Comparison of ENCODE assay signal across 8 cellular contexts in the genomic region with DNA sequence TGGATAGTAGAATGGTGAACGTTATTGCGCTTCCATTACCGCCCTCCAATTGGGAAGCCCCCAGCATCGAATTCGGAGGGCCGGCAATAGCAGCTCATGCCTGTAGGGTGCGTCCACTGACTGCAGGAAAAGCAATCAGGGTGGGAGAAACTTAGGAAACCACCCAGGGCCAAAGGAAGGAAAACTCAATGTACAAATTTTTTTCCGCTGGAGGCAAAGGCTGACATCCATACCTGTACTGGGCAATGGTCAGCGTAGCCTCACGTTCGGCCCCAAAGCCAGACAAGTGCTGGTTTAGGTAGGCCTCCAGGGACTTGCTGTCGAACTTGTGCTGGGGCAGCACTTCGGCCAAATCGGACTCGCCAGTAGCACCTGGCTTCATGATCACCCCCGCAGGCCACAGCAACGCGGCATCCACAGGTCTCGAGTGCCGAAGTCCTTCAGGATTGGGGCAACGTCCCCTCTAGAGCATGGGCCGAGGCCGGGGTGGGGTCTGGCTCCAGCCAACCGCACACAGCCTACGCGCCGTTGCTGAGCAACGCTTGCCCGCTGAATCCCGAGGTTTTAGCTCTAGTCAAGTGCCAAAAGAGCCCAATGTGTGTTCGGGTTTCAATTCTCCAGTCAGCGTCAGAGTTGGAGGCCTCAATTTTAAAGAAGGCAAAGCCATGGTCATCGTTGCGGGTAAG. TPM values are rescaled to one million over a fixed set of nuclear protein-coding genes. Genes with fewer than 3 reads are reported as not detected.
DNase-seq lines count a peak whose midpoint lies in the region; ATAC-seq, FAIRE-seq and TF ChIP-seq lines count a peak whose summit lies in the region.

Gene ACAD11 (minus strand): TSS at position 440 of the 686 bp plus-strand sequence. CDS start 58 bp downstream, at position 382.

- H2BK120ac ChIP-seq in H1 (replicated peaks; ENCODE audit: low read depth, low read length): no peak within 1 kb of the TSS

- peak within 1 kb of the TSS; percentile 50 for H2BK5ac ChIP-seq in H1 (ENCODE audit: low read depth, low read length)

- H3K14ac ChIP-seq in H1 (ENCODE audit: insufficient read length): no peak within 1 kb of the TSS

- H3K9me3 Mint-ChIP-seq in CD4-positive, CD25-positive, alpha-beta regulatory T cell: no peaks in the 10 kb centered on the region
- H3K9me3 Mint-ChIP-seq in activated CD4-positive, alpha-beta T cell treated with anti-CD3 and anti-CD28 coated beads, Interleukin-2, amount 10 ng/mL, durations not matched to agents 24 days and 14 days: no peaks in the 10 kb centered on the region

- TF ChIP-seq POLR2A in H1 (IDR thresholded peaks at IDR 0.05; ENCODE audit: control extremely low read depth in 1 of 2, low read depth in 2 of 2, low read length in 2 of 2): no peak

- no peaks in the 10 kb centered on the region for H3K36me3 ChIP-seq in CD4-positive, CD25-positive, alpha-beta regulatory T cell (ENCODE audit: control insufficient read depth, insufficient read depth, low read length)
- H3K36me3 ChIP-seq in H1 (ENCODE audit: control insufficient read depth in 2 of 4, insufficient read depth in 4 of 4, low read length in 3 of 4): no peaks in the 10 kb centered on the region

- H3K79me1 ChIP-seq in H1 (ENCODE audit: low read depth, low read length): no peaks in the 10 kb centered on the region

- peak; percentile 20 to 26 for ATAC-seq in CD4-positive, CD25-positive, alpha-beta regulatory T cell (ENCODE audit: low read depth in 2 of 2)
- ATAC-seq in GM19023 (IDR thresholded peaks at IDR 0.05; ENCODE audit: unreplicated experiment): peak; percentile 57
- ATAC-seq in HG03159 (IDR thresholded peaks at IDR 0.05; ENCODE audit: unreplicated experiment): peak; percentile 57

- POLR2A ChIA-PET in H1 (lab: Charles Lee; ENCODE audit: partially characterized antibody): interaction anchor here (0.6 to 1.0 kb wide), 3 partner anchors 11 to 22 kb away, joined by 3 to 4 read pairs (median 3); no protein-coding TSS in a partner anchor

- no peaks in the 10 kb centered on the region for H3K9me3 ChIP-seq in CD4-positive, CD25-positive, alpha-beta regulatory T cell (ENCODE audit: control insufficient read depth in 2 of 2, low read length in 2 of 2)
- H3K9me3 ChIP-seq in H1 (ENCODE audit: insufficient read depth in 2 of 2, low read depth in 1 of 2, low read length in 1 of 2): no peaks in the 10 kb centered on the region

- H3K23me2 ChIP-seq in H1 (ENCODE audit: low read depth, low read length): peaks cover 11% of the 10 kb centered on the region

- peak; percentile 50 for FAIRE-seq in H1 (lab: Jason Lieb, UNC)

- intact Hi-C loops in activated CD4-positive, alpha-beta T cell treated with anti-CD3 and anti-CD28 coated beads, Interleukin-2, amount 10 ng/mL, durations not matched to agents 24 days and 14 days (cut with micrococcal nuclease): loop anchor here (1.0 to 10.0 kb wide), 4 partner anchors 63 to 1635 kb away; partner anchors contain the start of genes ASTE1, DNAJC13, NEK11 and NPHP3

- peak within 1 kb of the TSS; percentile 1; the same call in 1 of the 2 replicates for H2BK15ac ChIP-seq in H1 (ENCODE audit: low read length)

- H2BK12ac ChIP-seq in H1 (ENCODE audit: low read depth, low read length): no peak within 1 kb of the TSS

- TF ChIP-seq CTCF in H1 (IDR thresholded peaks at IDR 0.05; ENCODE audit: control extremely low read depth in 1 of 3, insufficient read depth in 1 of 3, low read depth in 1 of 3, low read length in 3 of 3): peak; percentile 32 to 59 (median 59); a peak in 3 of 4 replicates

- H4K5ac ChIP-seq in H1 (ENCODE audit: insufficient read length, low read depth, low read length): peak within 1 kb of the TSS; percentile 65

- peaks cover 38% of the 10 kb centered on the region for H3K4me1 ChIP-seq in CD4-positive, CD25-positive, alpha-beta regulatory T cell (ENCODE audit: control insufficient read depth, insufficient read depth, low read length, poor library complexity, severe bottlenecking)
- no peaks in the 10 kb centered on the region; a peak in 1 of 7 replicates for H3K4me1 ChIP-seq in H1 (replicated peaks in 1 of 4; ENCODE audit: control insufficient read depth in 3 of 4, insufficient read depth in 4 of 4, low read length in 3 of 4)

- H3K4me3 ChIP-seq in CD4-positive, CD25-positive, alpha-beta regulatory T cell (ENCODE audit: low read depth, low read length): peak within 1 kb of the TSS; percentile 96
- H3K4me3 ChIP-seq in H1 (ENCODE audit: extremely low read depth in 1 of 4, insufficient read depth in 2 of 4, low read depth in 3 of 4, low read length in 4 of 4): peak within 1 kb of the TSS; percentile 90 to 96 (median 94)

- CTCF ChIA-PET in H1 (lab: Charles Lee; ENCODE audit: partially characterized antibody): interaction anchor here (0.6 to 1.7 kb wide), 8 partner anchors 13 to 1988 kb away, joined by 3 to 12 read pairs (median 3); no protein-coding TSS in a partner anchor

- peak; percentile 41 to 45 for TF ChIP-seq RAD21 in H1 (IDR thresholded peaks at IDR 0.05 in 1 of 2, conservative IDR thresholded peaks at IDR 0.05 in 1 of 2; ENCODE audit: low read depth in 2 of 2, low read length in 2 of 2)

- peak; percentile 18 to 50 (median 20) for DNase-seq in CD4-positive, CD25-positive, alpha-beta regulatory T cell
- DNase-seq in NCI-H345 (lab: John Stamatoyannopoulos, UW): peak; percentile 67
- DNase-seq in activated CD4-positive, alpha-beta T cell treated with anti-CD3 and anti-CD28 coated beads, Interleukin-2, amount 10 ng/mL, durations not matched to agents 24 days and 14 days: peak; percentile 76
- peak in 1 of 2 experiments; percentile 77 for DNase-seq in H1 (ENCODE audit: low read depth in 1 of 2, low spot score in 2 of 2)
- peak; percentile 73 to 81 for DNase-seq in lung microvascular endothelial cell (ENCODE audit: low read depth in 2 of 2)
- peak; percentile 64 for DNase-seq in stimulated activated CD8-positive, alpha-beta memory T cell treated with anti-CD3 and anti-CD28 coated beads, Interleukin-4, amount 100 ng/mL, for 48 hours

- H2AK5ac ChIP-seq in H1 (ENCODE audit: low read depth, low read length): no peak within 1 kb of the TSS

- H3K4me3 Mint-ChIP-seq in CD4-positive, CD25-positive, alpha-beta regulatory T cell: peak within 1 kb of the TSS; percentile 97 to 100 (median 98)
- peak within 1 kb of the TSS; percentile 99 for H3K4me3 Mint-ChIP-seq in activated CD4-positive, alpha-beta T cell treated with anti-CD3 and anti-CD28 coated beads, Interleukin-2, amount 10 ng/mL, durations not matched to agents 24 days and 14 days

- H3K79me2 ChIP-seq in H1 (ENCODE audit: control insufficient read depth in 1 of 2, insufficient read depth in 2 of 2, low read length in 2 of 2): peaks cover 4 to 29% of the 10 kb centered on the region in 2 experiments; a peak in 3 of 4 replicates

- no peak within 1 kb of the TSS for H3K23ac ChIP-seq in H1 (ENCODE audit: insufficient read length)

- peak within 1 kb of the TSS; percentile 98 for H4K8ac ChIP-seq in H1 (ENCODE audit: extremely low read depth, insufficient read depth, low read length)

- H4K20me1 ChIP-seq in H1 (replicated peaks in 1 of 2; ENCODE audit: control insufficient read depth in 1 of 2, insufficient read depth in 2 of 2, low read length in 2 of 2): no peaks in the 10 kb centered on the region

- no peak for TF ChIP-seq EP300 in H1 (IDR thresholded peaks at IDR 0.05; ENCODE audit: borderline replicate concordance in 1 of 2, low read depth in 2 of 2, low read length in 2 of 2)

- 2% methylated on average over 32 of the region's 34 CpGs; no CpG with 5 or more reads in 1 of the 2 experiments for WGBS in H1 (ENCODE audit: extremely low coverage in 1 of 2, insufficient coverage in 1 of 2, insufficient read length in 1 of 2, insufficient replicate concordance in 2 of 2, low coverage in 1 of 2, low lambda C conversion rate in 2 of 2, missing lambda C conversion rate in 1 of 2), 2 experiments

- peak within 1 kb of the TSS; percentile 71 for H3K27ac ChIP-seq in CD4-positive, CD25-positive, alpha-beta regulatory T cell (ENCODE audit: insufficient read depth, low read length, poor library complexity, severe bottlenecking)
- peak within 1 kb of the TSS; percentile 78 for H3K27ac ChIP-seq in H1 (ENCODE audit: low read depth, low read length)

- no peak within 1 kb of the TSS for H2BK20ac ChIP-seq in H1 (ENCODE audit: low read length)

- peak within 1 kb of the TSS; percentile 97 to 98 (median 98) for H3K27ac Mint-ChIP-seq in CD4-positive, CD25-positive, alpha-beta regulatory T cell
- H3K27ac Mint-ChIP-seq in activated CD4-positive, alpha-beta T cell treated with anti-CD3 and anti-CD28 coated beads, Interleukin-2, amount 10 ng/mL, durations not matched to agents 24 days and 14 days: peak within 1 kb of the TSS; percentile 98

- H4K91ac ChIP-seq in H1 (replicated peaks; ENCODE audit: insufficient read length, low read length): peak within 1 kb of the TSS; percentile 67

- peak within 1 kb of the TSS; percentile 78 for H3K18ac ChIP-seq in H1 (ENCODE audit: extremely low read depth, low read length)

- H3K27me3 ChIP-seq in CD4-positive, CD25-positive, alpha-beta regulatory T cell (ENCODE audit: control insufficient read depth, insufficient read depth, low read length): no peaks in the 10 kb centered on the region
- H3K27me3 ChIP-seq in H1 (replicated peaks in 1 of 4; ENCODE audit: control insufficient read depth in 3 of 4, extremely low read depth in 1 of 4, insufficient read depth in 3 of 4, low read length in 3 of 4): no peaks in the 10 kb centered on the region

- peak within 1 kb of the TSS; percentile 38 for H3K56ac ChIP-seq in H1 (replicated peaks; ENCODE audit: insufficient read length, low read depth, low read length)

- peak within 1 kb of the TSS; percentile 73 to 99 for H3K4me2 ChIP-seq in H1 (ENCODE audit: insufficient read depth in 1 of 2, low read depth in 2 of 2, low read length in 2 of 2)

- H3K4me1 Mint-ChIP-seq in CD4-positive, CD25-positive, alpha-beta regulatory T cell: peaks cover 47 to 70% (median 49%) of the 10 kb centered on the region in 4 donors
- peaks cover 39% of the 10 kb centered on the region for H3K4me1 Mint-ChIP-seq in activated CD4-positive, alpha-beta T cell treated with anti-CD3 and anti-CD28 coated beads, Interleukin-2, amount 10 ng/mL, durations not matched to agents 24 days and 14 days

- H3K27me3 Mint-ChIP-seq in CD4-positive, CD25-positive, alpha-beta regulatory T cell: no peaks in the 10 kb centered on the region
- no peaks in the 10 kb centered on the region for H3K27me3 Mint-ChIP-seq in activated CD4-positive, alpha-beta T cell treated with anti-CD3 and anti-CD28 coated beads, Interleukin-2, amount 10 ng/mL, durations not matched to agents 24 days and 14 days

- H3K9ac ChIP-seq in H1 (replicated peaks in 1 of 4; ENCODE audit: extremely low read depth in 1 of 4, low read depth in 3 of 4, low read length in 3 of 4): peak within 1 kb of the TSS; percentile 77 to 93 (median 84)

- H3K36me3 Mint-ChIP-seq in CD4-positive, CD25-positive, alpha-beta regulatory T cell: peaks cover 10% of the 10 kb centered on the region
- H3K36me3 Mint-ChIP-seq in activated CD4-positive, alpha-beta T cell treated with anti-CD3 and anti-CD28 coated beads, Interleukin-2, amount 10 ng/mL, durations not matched to agents 24 days and 14 days (ENCODE audit: low read depth): peaks cover 29% of the 10 kb centered on the region

- peak within 1 kb of the TSS; percentile 98 for H2AFZ ChIP-seq in H1 (ENCODE audit: low read length)

- H3K4ac ChIP-seq in H1 (replicated peaks; ENCODE audit: insufficient read length, low read depth, low read length): no peak within 1 kb of the TSS

RNA-seq across cellular contexts. Expression of gene ACAD11, which starts in this region (rescaled TPM):
- total RNA-seq in CD4-positive, CD25-positive, alpha-beta regulatory T cell: 27.5 TPM
- polyA plus RNA-seq in CD4-positive, CD25-positive, alpha-beta regulatory T cell: 1 to 10 TPM; 2.7 to 5.0 (median 4.0) TPM
- 12.9 and 18.9 TPM in 2 replicates for total RNA-seq in activated CD4-positive, alpha-beta T cell treated with anti-CD3 and anti-CD28 coated beads, Interleukin-2, amount 10 ng/mL, durations not matched to agents 24 days and 14 days
- 10.6 and 11.0 TPM in 2 replicates for total RNA-seq in H1 (2021; fragmentation: NEBNext Ultra II Directional; extraction: Animal tissue kit (Norgen Biotek cat#: 25700))
- polyA plus RNA-seq in H1 (2011; rRNA removed): 3.8 and 5.5 TPM in 2 replicates
- 8.5 TPM for polyA plus RNA-seq in H1 (2011; cell fraction: cytosol; rRNA removed)
- 15.5 TPM for polyA plus RNA-seq in H1 (2011; cell fraction: nucleus; rRNA removed)
- 7.0 to 10.8 TPM (median 9.2 TPM) in 4 replicates for polyA plus RNA-seq in H1 (2012, experiment 1 of 2)
- polyA plus RNA-seq in H1 (2012, experiment 2 of 2): 1.0 TPM
- polyA plus RNA-seq in H1 (2013, experiment 1 of 2): 11.3 TPM
- 10.6 TPM for polyA plus RNA-seq in H1 (2013, experiment 2 of 2)
- polyA minus RNA-seq in H1 (2011; rRNA and poly(A)+ RNA removed): 13.7 and 28.9 TPM in 2 replicates
- 5.7 TPM for polyA minus RNA-seq in H1 (2011; cell fraction: cytosol; rRNA and poly(A)+ RNA removed)
- 32.2 TPM for polyA minus RNA-seq in H1 (2011; cell fraction: nucleus; rRNA and poly(A)+ RNA removed)
- total RNA-seq in lung microvascular endothelial cell: 10.3 and 13.9 TPM in 2 replicates
